Comparison of ENCODE assay signal across 1 cellular context in genomic region chr9:6715755-6716643, GRCh38.
TF ChIP-seq lines count a peak whose summit lies in the region.

No MANE protein-coding gene starts in this region.

TF ChIP-seq in GM12878, 131 proteins besides CTCF, POLR2A, EP300 and RAD21 (continued from another document and continues in another):
- TF ChIP-seq ATF2 (IDR thresholded peaks at IDR 0.05; ENCODE audit: low read length): no peak
- TF ChIP-seq PML (IDR thresholded peaks at IDR 0.05; ENCODE audit: low read length): peak; percentile 97
- peak; percentile 84 for TF ChIP-seq USF2 (IDR thresholded peaks at IDR 0.05; ENCODE audit: borderline replicate concordance, low read depth, low read length)
- TF ChIP-seq SMC3 (IDR thresholded peaks at IDR 0.05; ENCODE audit: borderline replicate concordance, low read length): no peak
- peak; percentile 95 to 99 for TF ChIP-seq BHLHE40 (IDR thresholded peaks at IDR 0.05; ENCODE audit: borderline replicate concordance in 1 of 2, low read depth in 2 of 2, low read length in 1 of 2)
- TF ChIP-seq ASH2L (IDR thresholded peaks at IDR 0.05; ENCODE audit: borderline replicate concordance, low read depth): no peak
- no peak for TF ChIP-seq SREBF2 (IDR thresholded peaks at IDR 0.05; ENCODE audit: low read length)
- no peak for TF ChIP-seq SIX5 (IDR thresholded peaks at IDR 0.05; ENCODE audit: low read depth, low read length, severe bottlenecking)
- TF ChIP-seq SMARCA5 (IDR thresholded peaks at IDR 0.05): no peak; the same call in 1 of the 2 replicates
- TF ChIP-seq STAT1 (conservative IDR thresholded peaks at IDR 0.05): no peak
- TF ChIP-seq FOS (IDR thresholded peaks at IDR 0.05; ENCODE audit: borderline replicate concordance, extremely low read depth, insufficient read length): no peak
- TF ChIP-seq KLF5 (IDR thresholded peaks at IDR 0.05; ENCODE audit: partially characterized antibody): peak; percentile 82
- no peak for TF ChIP-seq MTA3 (IDR thresholded peaks at IDR 0.05; ENCODE audit: borderline replicate concordance, low read length)
- TF ChIP-seq RAD51 (IDR thresholded peaks at IDR 0.05): peak; percentile 99
- peak; percentile 98 for TF ChIP-seq ZNF687 (IDR thresholded peaks at IDR 0.05)
- no peak for TF ChIP-seq MEF2A (IDR thresholded peaks at IDR 0.05; ENCODE audit: insufficient read depth, low read depth, low read length)
- TF ChIP-seq PBX3 (IDR thresholded peaks at IDR 0.05; ENCODE audit: insufficient replicate concordance, low read depth, low read length): no peak
- no peak for TF ChIP-seq NR2C1 (IDR thresholded peaks at IDR 0.05)
- no peak for TF ChIP-seq SRF (IDR thresholded peaks at IDR 0.05; ENCODE audit: low read depth in 2 of 2, low read length in 2 of 2)
- TF ChIP-seq TBL1XR1 (IDR thresholded peaks at IDR 0.05; ENCODE audit: low read depth, low read length): 0 out of 2 replicates have a peak, but pooled peaks have one; percentile 33
- TF ChIP-seq CHD2 (IDR thresholded peaks at IDR 0.05; ENCODE audit: borderline replicate concordance, low read depth, low read length): 0 out of 2 replicates have a peak, but pooled peaks have one; percentile 19
- TF ChIP-seq MYB (IDR thresholded peaks at IDR 0.05; ENCODE audit: borderline replicate concordance, low read depth, low read length): 0 out of 2 replicates have a peak, but pooled peaks have one; percentile 63
- TF ChIP-seq POU2F2 (IDR thresholded peaks at IDR 0.05; ENCODE audit: borderline replicate concordance, low read depth, low read length): peak; percentile 75; the same call in 1 of the 3 replicates
- TF ChIP-seq SMAD5 (IDR thresholded peaks at IDR 0.05; ENCODE audit: low read depth): peak; percentile 86; the same call in 1 of the 2 replicates
- no peak for TF ChIP-seq EGR1 (IDR thresholded peaks at IDR 0.05; ENCODE audit: borderline replicate concordance in 1 of 2, low read depth in 2 of 2, low read length in 2 of 2)
- TF ChIP-seq CREB1 (IDR thresholded peaks at IDR 0.05; ENCODE audit: low read depth): peak; percentile 72
- TF ChIP-seq NFIC (IDR thresholded peaks at IDR 0.05; ENCODE audit: low read depth, low read length): no peak
- TF ChIP-seq TAF1 (IDR thresholded peaks at IDR 0.05; ENCODE audit: borderline replicate concordance, low read depth, low read length): peak; percentile 84
- peak; percentile 11; the same call in 1 of the 2 replicates for TF ChIP-seq PAX5 (IDR thresholded peaks at IDR 0.05; ENCODE audit: borderline replicate concordance, low read depth, low read length)
- peak; percentile 76 for TF ChIP-seq NKRF (conservative IDR thresholded peaks at IDR 0.05)
- peak; percentile 57 for TF ChIP-seq SKIL (IDR thresholded peaks at IDR 0.05; ENCODE audit: low read depth, poor library complexity, severe bottlenecking)
- no peak for TF ChIP-seq WRNIP1 (IDR thresholded peaks at IDR 0.05; ENCODE audit: borderline replicate concordance, low read depth, low read length)
- 0 out of 2 replicates have a peak, but pooled peaks have one; percentile 81 for TF ChIP-seq DPF2 (IDR thresholded peaks at IDR 0.05)
- no peak for TF ChIP-seq KAT2A (conservative IDR thresholded peaks at IDR 0.05; ENCODE audit: control insufficient read depth, low read depth, low read length)
- TF ChIP-seq PAX8 (IDR thresholded peaks at IDR 0.05): no peak
- TF ChIP-seq GABPA (IDR thresholded peaks at IDR 0.05; ENCODE audit: low read depth): no peak
- TF ChIP-seq TARDBP (IDR thresholded peaks at IDR 0.05; ENCODE audit: borderline replicate concordance): no peak
- no peak for TF ChIP-seq IRF4 (IDR thresholded peaks at IDR 0.05; ENCODE audit: low read depth, low read length)
- peak; percentile 88 for TF ChIP-seq BACH1 (IDR thresholded peaks at IDR 0.05; ENCODE audit: borderline replicate concordance)
- peak; percentile 58 for TF ChIP-seq RELA (IDR thresholded peaks at IDR 0.05; ENCODE audit: borderline replicate concordance, partially characterized antibody)
- TF ChIP-seq TCF7 (IDR thresholded peaks at IDR 0.05; ENCODE audit: borderline replicate concordance): no peak
- TF ChIP-seq TCF12 (IDR thresholded peaks at IDR 0.05; ENCODE audit: low read depth, low read length): no peak
- TF ChIP-seq EED (IDR thresholded peaks at IDR 0.05; ENCODE audit: low read depth): no peak; the same call in none of the 2 replicates
- no peak for TF ChIP-seq EZH2 (IDR thresholded peaks at IDR 0.05; ENCODE audit: borderline replicate concordance, control insufficient read depth, low read depth, low read length)
- no peak for TF ChIP-seq CHD4 (IDR thresholded peaks at IDR 0.05)
- TF ChIP-seq JUNB (IDR thresholded peaks at IDR 0.05): no peak
- no peak for TF ChIP-seq ZBTB33 (IDR thresholded peaks at IDR 0.05)
- TF ChIP-seq REST (IDR thresholded peaks at IDR 0.05; ENCODE audit: low read depth, low read length): no peak
- peak; percentile 56; the same call in 1 of the 2 replicates for TF ChIP-seq MXI1 (IDR thresholded peaks at IDR 0.05; ENCODE audit: low read depth, low read length)
- TF ChIP-seq ESRRA (IDR thresholded peaks at IDR 0.05; ENCODE audit: low read length): no peak
